Comparison of ENCODE assay signal across 8 cellular contexts in the genomic region with DNA sequence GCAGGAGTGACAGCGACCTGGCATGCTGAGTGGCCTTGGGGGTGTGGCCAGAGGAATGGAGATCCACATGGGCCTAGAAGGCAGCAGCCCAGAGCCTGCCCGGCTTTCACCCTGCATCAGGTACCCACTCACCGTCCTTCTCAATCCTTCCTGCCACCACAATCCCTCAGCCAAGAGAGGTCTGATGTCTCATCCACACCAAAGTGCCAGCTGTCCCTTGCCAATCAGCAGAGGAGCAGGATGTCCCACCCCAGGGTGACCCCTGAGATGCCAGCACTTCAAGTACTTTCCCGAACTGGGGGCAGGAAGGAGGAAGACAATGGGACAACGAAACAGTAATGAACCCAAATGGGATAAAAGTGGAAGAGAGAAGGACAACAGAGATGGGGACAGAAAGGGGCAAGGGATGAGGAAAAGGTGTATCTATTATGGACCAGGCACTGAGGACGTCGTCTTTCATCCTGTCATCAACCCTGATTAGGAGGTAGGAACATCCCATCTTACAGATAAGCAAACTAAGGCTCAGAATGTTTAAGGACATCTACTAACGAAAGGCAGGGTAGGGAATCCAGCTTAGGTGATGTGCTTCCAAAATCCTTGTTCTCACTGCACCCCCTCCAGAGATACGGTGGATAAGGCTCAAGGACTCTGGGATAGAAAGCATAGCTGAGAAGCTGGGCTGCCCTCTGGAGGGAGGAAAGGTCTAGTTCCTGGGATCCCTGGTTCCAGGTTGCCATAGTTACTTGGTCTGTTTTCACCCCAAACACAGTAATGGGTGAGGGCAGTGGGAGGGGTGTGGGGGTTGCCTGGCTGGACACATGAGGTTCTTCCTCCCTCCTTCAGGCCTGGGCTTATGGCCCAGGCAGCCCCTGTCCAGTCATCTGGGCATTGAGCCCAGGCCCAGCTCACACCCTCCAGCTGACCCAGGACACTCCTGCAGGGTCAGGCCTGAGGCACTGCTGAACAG. TPM values are rescaled to one million over a fixed set of nuclear protein-coding genes. Genes with fewer than 3 reads are reported as not detected.
DNase-seq lines count a peak whose midpoint lies in the region; ATAC-seq and TF ChIP-seq lines count a peak whose summit lies in the region.

No MANE protein-coding gene starts in this region.

- H3K9me3 Mint-ChIP-seq in activated T-helper 1 cell treated with anti-CD3 and anti-CD28 coated beads, Interleukin-12 subunit alpha, Interleukin-12 subunit beta, Interleukin-2, Interleukin-4 antibody, amounts not matched to agents 30 ng/mL and 10 ng/mL and 1 ng/mL, durations not matched to agents 14 hours and 24 hours and 36 hours = no peaks in the 10 kb centered on the region

- ATAC-seq in omental fat pad (ENCODE audit: low FRiP score) (peak; percentile 89), HG03175 (IDR thresholded peaks at IDR 0.05; ENCODE audit: unreplicated experiment) (no peak)

- no peak overlapping the region for H3K4me3 Mint-ChIP-seq in activated T-helper 1 cell treated with anti-CD3 and anti-CD28 coated beads, Interleukin-12 subunit alpha, Interleukin-12 subunit beta, Interleukin-2, Interleukin-4 antibody, amounts not matched to agents 30 ng/mL and 10 ng/mL and 1 ng/mL, durations not matched to agents 14 hours and 24 hours and 36 hours

- H3K36me3 Mint-ChIP-seq in activated T-helper 1 cell treated with anti-CD3 and anti-CD28 coated beads, Interleukin-12 subunit alpha, Interleukin-12 subunit beta, Interleukin-2, Interleukin-4 antibody, amounts not matched to agents 30 ng/mL and 10 ng/mL and 1 ng/mL, durations not matched to agents 14 hours and 24 hours and 36 hours (ENCODE audit: low read depth) = peaks cover 34% of the 10 kb centered on the region

- H3K4me1 Mint-ChIP-seq in activated T-helper 1 cell treated with anti-CD3 and anti-CD28 coated beads, Interleukin-12 subunit alpha, Interleukin-12 subunit beta, Interleukin-2, Interleukin-4 antibody, amounts not matched to agents 30 ng/mL and 10 ng/mL and 1 ng/mL, durations not matched to agents 14 hours and 24 hours and 36 hours (ENCODE audit: low read depth) = peaks cover under 1% of the 10 kb centered on the region

- DNase-seq in ELR (ENCODE audit: low read depth) (peak; percentile 97), glomerular visceral epithelial cell (ENCODE audit: extremely low spot score) (peak; percentile 91), omental fat pad (ENCODE audit: low spot score) (peak; percentile 75), SIG-M5 (lab: John Stamatoyannopoulos, UW) (no peak)
- no peak for DNase-seq in activated T-helper 1 cell treated with anti-CD3 and anti-CD28 coated beads, Interleukin-12 subunit alpha, Interleukin-12 subunit beta, Interleukin-2, Interleukin-4 antibody, amounts not matched to agents 30 ng/mL and 10 ng/mL and 1 ng/mL, durations not matched to agents 14 hours and 24 hours and 36 hours (ENCODE audit: low spot score)
- DNase-seq in activated CD4-positive, alpha-beta T cell treated with anti-CD3 and anti-CD28 coated beads for 1 hour = no peak
- no peak for DNase-seq in activated CD4-positive, alpha-beta T cell treated with anti-CD3 and anti-CD28 coated beads for 4 hours

- peaks cover 9% of the 10 kb centered on the region for H3K27me3 Mint-ChIP-seq in activated T-helper 1 cell treated with anti-CD3 and anti-CD28 coated beads, Interleukin-12 subunit alpha, Interleukin-12 subunit beta, Interleukin-2, Interleukin-4 antibody, amounts not matched to agents 30 ng/mL and 10 ng/mL and 1 ng/mL, durations not matched to agents 14 hours and 24 hours and 36 hours (ENCODE audit: insufficient read depth)

- peak overlapping the region; percentile 20 for H3K27ac Mint-ChIP-seq in activated T-helper 1 cell treated with anti-CD3 and anti-CD28 coated beads, Interleukin-12 subunit alpha, Interleukin-12 subunit beta, Interleukin-2, Interleukin-4 antibody, amounts not matched to agents 30 ng/mL and 10 ng/mL and 1 ng/mL, durations not matched to agents 14 hours and 24 hours and 36 hours

- intact Hi-C loops in activated T-helper 1 cell treated with anti-CD3 and anti-CD28 coated beads, Interleukin-12 subunit alpha, Interleukin-12 subunit beta, Interleukin-2, Interleukin-4 antibody, amounts not matched to agents 30 ng/mL and 10 ng/mL and 1 ng/mL, durations not matched to agents 14 hours and 24 hours and 36 hours (cut with micrococcal nuclease) = no loop called here

- TF ChIP-seq CTCF in omental fat pad (IDR thresholded peaks at IDR 0.05) = no peak

RNA-seq across cellular contexts. Expression of a gene that starts 4.5 kb away (rescaled TPM):
- total RNA-seq in activated T-helper 1 cell treated with anti-CD3 and anti-CD28 coated beads, Interleukin-12 subunit alpha, Interleukin-12 subunit beta, Interleukin-2, Interleukin-4 antibody, amounts not matched to agents 30 ng/mL and 10 ng/mL and 1 ng/mL, durations not matched to agents 14 hours and 24 hours and 36 hours = 2.0 and 4.4 TPM in 2 replicates
- total RNA-seq in omental fat pad = 100 to 1,000 TPM; 129 to 311 (median 137) TPM

RNA-seq across cellular contexts. Expression of a gene that starts 14.4 kb away (rescaled TPM):
- 80.1 and 97.6 TPM in 2 replicates for total RNA-seq in activated T-helper 1 cell treated with anti-CD3 and anti-CD28 coated beads, Interleukin-12 subunit alpha, Interleukin-12 subunit beta, Interleukin-2, Interleukin-4 antibody, amounts not matched to agents 30 ng/mL and 10 ng/mL and 1 ng/mL, durations not matched to agents 14 hours and 24 hours and 36 hours
- total RNA-seq in omental fat pad = 10 to 100 TPM; 23.2 to 44.3 (median 24.4) TPM

RNA-seq across cellular contexts. Expression of a gene that starts 16.4 kb away (rescaled TPM):
- 4.8 and 6.0 TPM in 2 replicates for total RNA-seq in activated T-helper 1 cell treated with anti-CD3 and anti-CD28 coated beads, Interleukin-12 subunit alpha, Interleukin-12 subunit beta, Interleukin-2, Interleukin-4 antibody, amounts not matched to agents 30 ng/mL and 10 ng/mL and 1 ng/mL, durations not matched to agents 14 hours and 24 hours and 36 hours
- total RNA-seq in omental fat pad = 1 to 10 TPM; 2.1 to 3.9 (median 2.7) TPM

RNA-seq across cellular contexts. Expression of a gene that starts 38.1 kb away (rescaled TPM):
- 0.24 and 0.57 TPM in 2 replicates for total RNA-seq in activated T-helper 1 cell treated with anti-CD3 and anti-CD28 coated beads, Interleukin-12 subunit alpha, Interleukin-12 subunit beta, Interleukin-2, Interleukin-4 antibody, amounts not matched to agents 30 ng/mL and 10 ng/mL and 1 ng/mL, durations not matched to agents 14 hours and 24 hours and 36 hours
- total RNA-seq in omental fat pad = 1 to 10 TPM in 1 of 4 donors, under 1 TPM in 3; 0.24 to 1.0 (median 0.34) TPM

RNA-seq across cellular contexts. Expression of a gene that starts 40.3 kb away (rescaled TPM):
- total RNA-seq in activated T-helper 1 cell treated with anti-CD3 and anti-CD28 coated beads, Interleukin-12 subunit alpha, Interleukin-12 subunit beta, Interleukin-2, Interleukin-4 antibody, amounts not matched to agents 30 ng/mL and 10 ng/mL and 1 ng/mL, durations not matched to agents 14 hours and 24 hours and 36 hours = 12.4 and 17.1 TPM in 2 replicates
- 100 to 1,000 TPM in 1 of 4 donors, 10 to 100 TPM in 3; 21.5 to 161 (median 34.3) TPM for total RNA-seq in omental fat pad

Comparison
In these comparisons a context has a peak if more than half of its experiments do, and no peak if none do; other contexts are left out.
1. DNase-seq: peak in ELR (single experiment), glomerular visceral epithelial cell (single experiment) and omental fat pad (single experiment); none in activated T-helper 1 cell treated with anti-CD3 and anti-CD28 coated beads, Interleukin-12 subunit alpha, Interleukin-12 subunit beta, Interleukin-2, Interleukin-4 antibody, amounts not matched to agents 30 ng/mL and 10 ng/mL and 1 ng/mL, durations not matched to agents 14 hours and 24 hours and 36 hours (single experiment), activated CD4-positive, alpha-beta T cell treated with anti-CD3 and anti-CD28 coated beads for 1 hour (single experiment), activated CD4-positive, alpha-beta T cell treated with anti-CD3 and anti-CD28 coated beads for 4 hours (0 of 2) and SIG-M5 (single experiment).
2. RNA of a gene that starts 4.5 kb away (total RNA-seq): 129 to 311 TPM in omental fat pad; 2.0 to 4.4 TPM in activated T-helper 1 cell treated with anti-CD3 and anti-CD28 coated beads, Interleukin-12 subunit alpha, Interleukin-12 subunit beta, Interleukin-2, Interleukin-4 antibody, amounts not matched to agents 30 ng/mL and 10 ng/mL and 1 ng/mL, durations not matched to agents 14 hours and 24 hours and 36 hours; every median in the first group is over 10 times any median in the second.